21 cellular contexts compared by ENCODE assay signal in genomic region chr16:15911198-15911597, GRCh38.
"Had no signal": no experiment of that assay in that cellular context is flagged by ENCODE, and none has a peak within 500 bp of the region (broad histone marks: within the 10 kb centered on the region; RNA-seq: fewer than 3 reads in every experiment).

No MANE protein-coding gene starts in this region.

- H3K27ac Mint-ChIP-seq: activated T-cell treated with anti-CD3 and anti-CD28 coated beads, Interleukin-2, amount 50 U/mL, for 24 hours; endodermal cell; memory B cell; nephron progenitor cell; type B pancreatic cell had no signal

- H3K9me3 ChIP-seq: gastrocnemius medialis, sigmoid colon, SK-N-SH, thoracic aorta had no signal

- H3K9ac ChIP-seq: SK-N-SH had no signal

- ATAC-seq: gastrocnemius medialis had no signal

- H3K27me3 Mint-ChIP-seq: activated T-cell treated with anti-CD3 and anti-CD28 coated beads, Interleukin-2, amount 50 U/mL, for 24 hours; memory B cell; type B pancreatic cell had no signal

- H3K27ac ChIP-seq: coronary artery, esophagus squamous epithelium, gastrocnemius medialis, sigmoid colon, thoracic aorta had no signal

- H3K4me3 ChIP-seq: coronary artery, esophagus squamous epithelium, gastrocnemius medialis, sigmoid colon, thoracic aorta had no signal

- H3K27me3 ChIP-seq: esophagus squamous epithelium, gastrocnemius medialis, sigmoid colon had no signal

- H3K4me3 Mint-ChIP-seq: activated T-cell treated with anti-CD3 and anti-CD28 coated beads, Interleukin-2, amount 50 U/mL, for 24 hours; endodermal cell; memory B cell; nephron progenitor cell; type B pancreatic cell had no signal

- H3K4me1 Mint-ChIP-seq: endodermal cell, nephron progenitor cell had no signal

- H3K36me3 Mint-ChIP-seq: type B pancreatic cell had no signal

- H3K36me3 ChIP-seq: esophagus squamous epithelium, gastrocnemius medialis, sigmoid colon, thoracic aorta had no signal

- H3K4me1 ChIP-seq: esophagus squamous epithelium, gastrocnemius medialis, sigmoid colon had no signal

- DNase-seq: activated CD4-positive, alpha-beta T cell treated with anti-CD3 and anti-CD28 coated beads for 48 hours; activated CD8-positive, alpha-beta memory T cell treated with anti-CD3 and anti-CD28 coated beads for 24 hours; activated CD8-positive, alpha-beta memory T cell treated with anti-CD3 and anti-CD28 coated beads, Interleukin-2, amount 50 U/mL, for 4 hours; activated naive CD4-positive, alpha-beta T cell treated with anti-CD3 and anti-CD28 coated beads, Interleukin-2, amount 50 U/mL, for 16 hours; activated T-cell treated with anti-CD3 and anti-CD28 coated beads, Interleukin-2, amount 50 U/mL, for 24 hours; endodermal cell; esophagus squamous epithelium; gastrocnemius medialis; hippocampal formation; nephron progenitor cell; nucleus accumbens; SIG-M5; sigmoid colon; SK-N-SH; stimulated activated CD4-positive, alpha-beta T cell treated with anti-CD3 and anti-CD28 coated beads, Interleukin-4, amount 100 ng/mL, for 1 hour; stimulated activated naive CD4-positive, alpha-beta T cell treated with Interleukin-2 at 50 U/mL for 16 hours; T-helper 9 cell had no signal

- H3K4me2 ChIP-seq: SK-N-SH had no signal
